ENCODE assay signal across 9 cellular contexts in the genomic region with DNA sequence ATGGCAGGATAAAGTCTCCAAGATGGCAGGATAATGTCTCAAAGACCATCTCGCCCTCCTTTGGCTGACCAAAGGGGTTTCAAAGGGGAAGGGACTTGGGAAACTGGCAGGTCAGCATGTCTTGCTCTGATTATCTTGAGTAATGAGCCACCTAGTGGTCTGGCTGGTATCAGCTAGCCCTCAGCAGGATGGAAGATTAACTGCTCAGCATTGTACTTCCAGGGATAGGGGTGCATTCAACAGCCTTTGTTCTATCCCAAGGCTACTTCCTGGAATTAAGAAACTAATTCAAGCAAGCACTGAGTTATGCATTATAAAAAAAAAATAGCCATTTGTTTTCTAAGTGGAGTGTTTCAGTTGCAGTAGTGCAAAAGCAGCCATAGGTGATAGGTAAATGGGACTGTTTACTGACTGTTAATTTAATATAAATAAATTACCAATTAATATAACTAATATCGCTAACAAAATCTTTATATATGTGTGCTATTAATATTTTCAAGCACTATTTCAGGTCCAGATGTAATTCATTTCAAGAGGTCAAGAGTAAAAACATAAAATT.
DNase-seq lines count a peak whose midpoint lies in the region; ATAC-seq, FAIRE-seq and TF ChIP-seq lines count a peak whose summit lies in the region.
"Had no signal": no experiment of that assay in that cellular context is flagged by ENCODE, and none has a peak within 500 bp of the region (broad histone marks: within the 10 kb centered on the region; RNA-seq: fewer than 3 reads in every experiment).

No MANE protein-coding gene starts in this region.

- H3K4me1 Mint-ChIP-seq in activated naive CD4-positive, alpha-beta T cell treated with anti-CD3 and anti-CD28 coated beads, Interleukin-2, amount 10 ng/mL, durations not matched to agents 7 days and 5 days: no peaks in the 10 kb centered on the region

- H2AFZ ChIP-seq in OCI-LY3 (ENCODE audit: low read depth, low read length): peak overlapping the region; percentile 82; the same call in 1 of the 2 replicates

- no peak for FAIRE-seq in pancreas (lab: Jason Lieb, UNC)

- H3K4me3 ChIP-seq in GM12865 (ENCODE audit: low read depth, low read length) (no peak overlapping the region), OCI-LY3 (ENCODE audit: low read length) (peak overlapping the region; percentile 71), epithelial cell of esophagus (ENCODE audit: low read length) (no peak overlapping the region), pancreas (no peak overlapping the region)
- H3K4me3 ChIP-seq: SJSA1 had no signal

- H3K4me1 ChIP-seq in OCI-LY3 (ENCODE audit: low read length) (no peaks in the 10 kb centered on the region), pancreas (no peaks in the 10 kb centered on the region)
- H3K4me1 ChIP-seq: SJSA1 had no signal

- H3K36me3 Mint-ChIP-seq in activated naive CD4-positive, alpha-beta T cell treated with anti-CD3 and anti-CD28 coated beads, Interleukin-2, amount 10 ng/mL, durations not matched to agents 7 days and 5 days: no peaks in the 10 kb centered on the region

- H3K4me2 ChIP-seq in OCI-LY3 (ENCODE audit: low read length): peak overlapping the region; percentile 71

- peak in 3 of 4 donors; percentile 66 to 84 (median 70) for ATAC-seq in pancreas
- ATAC-seq in stimulated activated naive CD8-positive, alpha-beta T cell treated with anti-CD3 and anti-CD28 coated beads, Interleukin-15, Interleukin-2, amounts not matched to agents 100 U/mL and 50 U/mL, for 24 hours: no peak

- no peak overlapping the region for H3K27ac Mint-ChIP-seq in activated naive CD4-positive, alpha-beta T cell treated with anti-CD3 and anti-CD28 coated beads, Interleukin-2, amount 10 ng/mL, durations not matched to agents 7 days and 5 days

- no peaks in the 10 kb centered on the region for H4K20me1 ChIP-seq in OCI-LY3 (ENCODE audit: insufficient read depth, low read length)

- H3K27me3 ChIP-seq in OCI-LY3 (ENCODE audit: low read depth, low read length) (no peaks in the 10 kb centered on the region), pancreas (no peaks in the 10 kb centered on the region)
- H3K27me3 ChIP-seq: SJSA1 had no signal

- H3K27ac ChIP-seq in OCI-LY3 (ENCODE audit: low read length): no peak overlapping the region
- H3K27ac ChIP-seq in pancreas: no peak overlapping the region
- H3K27ac ChIP-seq: SJSA1 had no signal

- H3K9me3 Mint-ChIP-seq in activated naive CD4-positive, alpha-beta T cell treated with anti-CD3 and anti-CD28 coated beads, Interleukin-2, amount 10 ng/mL, durations not matched to agents 7 days and 5 days: peaks cover 12% of the 10 kb centered on the region

- intact Hi-C loops in pancreas (cut with DNase I): no loop called here

- no peaks in the 10 kb centered on the region for H3K27me3 Mint-ChIP-seq in activated naive CD4-positive, alpha-beta T cell treated with anti-CD3 and anti-CD28 coated beads, Interleukin-2, amount 10 ng/mL, durations not matched to agents 7 days and 5 days

- 26 to 42% methylated on average over 2 of the region's 2 CpGs for WGBS in pancreas, 2 donors

- H3K9ac ChIP-seq in OCI-LY3 (ENCODE audit: low read length): peak overlapping the region; percentile 29; the same call in 1 of the 2 replicates

- H3K4me3 Mint-ChIP-seq in activated naive CD4-positive, alpha-beta T cell treated with anti-CD3 and anti-CD28 coated beads, Interleukin-2, amount 10 ng/mL, durations not matched to agents 7 days and 5 days: no peak overlapping the region

- H3K9me3 ChIP-seq in OCI-LY3 (ENCODE audit: insufficient read depth, low read length): no peaks in the 10 kb centered on the region
- no peaks in the 10 kb centered on the region for H3K9me3 ChIP-seq in pancreas
- H3K9me3 ChIP-seq: SJSA1 had no signal

- peak; percentile 41 for TF ChIP-seq CTCF in GM12865 (IDR thresholded peaks at IDR 0.05; ENCODE audit: insufficient read depth, low read depth, low read length, missing control alignments)
- peak; percentile 69 for TF ChIP-seq CTCF in OCI-LY3 (IDR thresholded peaks at IDR 0.05; ENCODE audit: low read depth, low read length)
- TF ChIP-seq CTCF in epithelial cell of esophagus (IDR thresholded peaks at IDR 0.05; ENCODE audit: insufficient read depth, low read depth, low read length, missing control alignments): peak; percentile 48
- TF ChIP-seq CTCF in pancreas (IDR thresholded peaks at IDR 0.05): peak in 2 of 4 donors; percentile 20 to 25

- H3K79me2 ChIP-seq in OCI-LY3 (ENCODE audit: low read length): no peaks in the 10 kb centered on the region

- peak; percentile 30 for DNase-seq in GM12865 (ENCODE audit: low read depth)
- peak; percentile 66 for DNase-seq in HuH-7.5 (ENCODE audit: low spot score)
- DNase-seq in epithelial cell of esophagus (ENCODE audit: low read depth): peak; percentile 36
- peak in 1 of 6 donors; percentile 12 for DNase-seq in pancreas
- no peak for DNase-seq in activated T-cell treated with anti-CD3 and anti-CD28 coated beads for 4 hours
- DNase-seq in stimulated activated naive CD8-positive, alpha-beta T cell treated with anti-CD3 and anti-CD28 coated beads, Interleukin-15, Interleukin-2, amounts not matched to agents 100 U/mL and 50 U/mL, for 24 hours: no peak
- no peak for DNase-seq in activated naive CD4-positive, alpha-beta T cell treated with anti-CD3 and anti-CD28 coated beads, Interleukin-2, amount 10 ng/mL, durations not matched to agents 7 days and 5 days

- H3K36me3 ChIP-seq in OCI-LY3 (replicated peaks; ENCODE audit: low read depth, low read length) (no peaks in the 10 kb centered on the region), pancreas (no peaks in the 10 kb centered on the region)
- H3K36me3 ChIP-seq: SJSA1 had no signal

- CTCF ChIA-PET in activated naive CD4-positive, alpha-beta T cell treated with anti-CD3 and anti-CD28 coated beads, Interleukin-2, amount 10 ng/mL, durations not matched to agents 7 days and 5 days (lab: Charles Lee): interaction anchor here (0.9 kb wide), 1 partner anchor 13 kb away, joined by 3 read pairs; no protein-coding TSS in a partner anchor

Comparison
In these comparisons a context has a peak if more than half of its experiments do, and no peak if none do; other contexts are left out.
1. DNase-seq: peak in GM12865 (single experiment), HuH-7.5 (single experiment) and epithelial cell of esophagus (single experiment); none in activated T-cell treated with anti-CD3 and anti-CD28 coated beads for 4 hours (single experiment), stimulated activated naive CD8-positive, alpha-beta T cell treated with anti-CD3 and anti-CD28 coated beads, Interleukin-15, Interleukin-2, amounts not matched to agents 100 U/mL and 50 U/mL, for 24 hours (single experiment) and activated naive CD4-positive, alpha-beta T cell treated with anti-CD3 and anti-CD28 coated beads, Interleukin-2, amount 10 ng/mL, durations not matched to agents 7 days and 5 days (single experiment).